In the genomic region with DNA sequence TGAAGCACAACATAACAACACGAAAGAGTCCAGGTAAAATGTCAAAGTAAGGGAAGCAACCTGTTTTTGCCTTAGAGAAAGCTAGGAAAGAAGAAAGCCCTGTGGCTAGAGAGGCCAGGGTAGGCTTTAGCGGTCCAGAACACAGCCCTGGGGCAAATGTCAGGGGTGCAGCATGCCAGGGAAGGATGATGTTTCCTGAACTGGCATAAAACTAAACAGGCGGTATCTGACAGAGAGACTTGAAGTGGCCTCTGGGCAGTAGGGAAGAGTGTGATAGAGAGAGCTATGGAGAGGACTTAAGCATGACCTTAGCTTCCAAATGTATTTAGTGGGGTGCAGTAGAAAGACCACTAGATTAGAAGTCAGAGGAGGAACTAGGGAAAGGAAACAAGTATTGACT, we compare ENCODE assay signal across 6 cellular contexts.
"Had no signal": no experiment of that assay in that cellular context is flagged by ENCODE, and none has a peak within 500 bp of the region (broad histone marks: within the 10 kb centered on the region; RNA-seq: fewer than 3 reads in every experiment).

No MANE protein-coding gene starts in this region.

- H3K27ac ChIP-seq: HL-60 had no signal

- H3K4me3 Mint-ChIP-seq: IgD-negative memory B cell had no signal

- ATAC-seq: HepG2, K562 had no signal

- DNase-seq: IMR-90, KBM-7 had no signal

- H3K4me3 ChIP-seq: K562 had no signal

- H3K9me3 Mint-ChIP-seq: IgD-negative memory B cell had no signal

- H3K27me3 Mint-ChIP-seq: IgD-negative memory B cell had no signal
